Comparison of ENCODE assay signal across 8 cellular contexts in the genomic region with DNA sequence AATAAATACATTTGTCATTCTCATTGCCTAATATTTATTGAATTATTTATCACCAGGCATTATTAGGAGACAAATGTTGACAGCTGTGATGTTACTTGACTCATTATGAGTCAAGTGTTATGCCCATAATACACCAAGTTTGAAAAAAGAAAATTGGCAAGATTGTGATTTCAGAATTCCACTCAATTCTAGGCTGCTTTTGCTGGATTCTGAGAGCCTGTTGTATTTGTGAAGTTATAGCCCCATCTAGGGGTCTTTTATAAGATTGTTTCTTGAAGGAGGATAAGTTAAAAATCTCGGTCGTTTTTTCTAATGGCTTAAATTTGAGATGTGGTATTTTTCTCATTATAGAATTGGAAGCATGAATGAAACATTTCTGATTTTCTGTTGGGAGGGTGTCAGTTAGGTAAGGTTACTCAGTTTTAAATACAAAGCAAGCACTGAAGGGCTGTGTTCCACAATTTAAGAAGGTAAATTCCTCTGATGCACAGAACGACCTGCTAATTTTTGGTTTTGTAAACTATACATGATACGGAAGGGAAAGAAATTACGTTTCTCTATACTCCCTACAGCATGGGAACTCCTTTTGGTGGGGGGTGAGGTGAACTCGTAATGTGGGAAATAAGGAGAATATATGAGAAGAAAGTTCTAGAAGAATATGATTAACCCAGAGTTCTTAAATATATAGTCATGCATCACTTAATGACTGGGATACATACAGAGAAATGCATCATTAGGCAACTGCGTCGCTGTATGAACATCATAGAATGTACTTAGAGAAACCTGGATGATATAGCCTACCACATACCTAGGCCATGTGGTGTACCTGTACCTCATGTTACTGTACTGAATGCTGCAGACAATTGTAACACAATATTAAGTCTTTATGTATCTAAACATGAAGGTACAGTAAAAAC. TPM values are rescaled to one million over a fixed set of nuclear protein-coding genes. Genes with fewer than 3 reads are reported as not detected.
DNase-seq lines count a peak whose midpoint lies in the region; ATAC-seq, FAIRE-seq and TF ChIP-seq lines count a peak whose summit lies in the region.

No MANE protein-coding gene starts in this region.

- no peaks in the 10 kb centered on the region for H3K79me2 ChIP-seq in Loucy (ENCODE audit: insufficient read depth, low read length)

- H3K4me3 ChIP-seq in Loucy (ENCODE audit: low read length, poor library complexity, severe bottlenecking) (no peak overlapping the region), fibroblast of pulmonary artery (replicated peaks; ENCODE audit: low read depth, low read length) (no peak overlapping the region), pancreas (no peak overlapping the region)

- no peaks in the 10 kb centered on the region for H3K9me3 ChIP-seq in Loucy (ENCODE audit: insufficient read depth, low read depth, low read length)
- no peaks in the 10 kb centered on the region for H3K9me3 ChIP-seq in pancreas

- H2AFZ ChIP-seq in Loucy (ENCODE audit: low read length), result no peak overlapping the region

- TF ChIP-seq CTCF in Loucy (conservative IDR thresholded peaks at IDR 0.05; ENCODE audit: low read length) (peak; percentile 80), fibroblast of pulmonary artery (IDR thresholded peaks at IDR 0.05; ENCODE audit: low read length, missing control alignments) (peak; percentile 42), pancreas (IDR thresholded peaks at IDR 0.05) (peak in 3 of 4 donors; percentile 34 to 53 (median 49))

- H3K4me2 ChIP-seq in Loucy (ENCODE audit: low read depth, low read length, poor library complexity, severe bottlenecking), result no peak overlapping the region

- H3K4me1 ChIP-seq in Loucy (ENCODE audit: insufficient read depth, low read length, poor library complexity, severe bottlenecking) (no peaks in the 10 kb centered on the region), pancreas (peaks cover 0 to 6% (median 2%) of the 10 kb centered on the region in 3 donors)

- no peaks in the 10 kb centered on the region for H3K9me2 ChIP-seq in Loucy (replicated peaks; ENCODE audit: low read depth, low read length)

- H3K36me3 ChIP-seq in Loucy (ENCODE audit: insufficient read depth, low read length) (no peaks in the 10 kb centered on the region; the same call in 1 of the 2 replicates), pancreas (no peaks in the 10 kb centered on the region)

- no peaks in the 10 kb centered on the region for H4K20me1 ChIP-seq in Loucy (ENCODE audit: insufficient read depth, low read length, poor library complexity, severe bottlenecking)

- H3K27ac ChIP-seq in pancreas, result no peak overlapping the region

- intact Hi-C loops in pancreas (cut with DNase I), result loop anchor here in 2 of 3 donors (5.0 to 10.0 kb wide), 3 partner anchors 58 to 148 kb away; no protein-coding TSS in a partner anchor

- peak; percentile 97 for FAIRE-seq in pancreas (lab: Jason Lieb, UNC)

- DNase-seq in EL (peak; percentile 73), SK-N-DZ (ENCODE audit: low spot score) (peak; percentile 64), fibroblast of pulmonary artery (ENCODE audit: low read depth) (peak; percentile 82), pancreas (no peak)
- DNase-seq in activated naive CD4-positive, alpha-beta T cell treated with anti-CD3 and anti-CD28 coated beads, Interleukin-2, amount 50 U/mL, for 16 hours, result no peak

- H3F3A ChIP-seq in Loucy (ENCODE audit: low read depth), result no peaks in the 10 kb centered on the region

- 39 to 44% methylated on average over 8 of the region's 8 CpGs for WGBS in pancreas, 2 donors

- H3K27me3 ChIP-seq in Loucy (ENCODE audit: insufficient read depth, low read length, poor library complexity, severe bottlenecking) (no peaks in the 10 kb centered on the region), pancreas (no peaks in the 10 kb centered on the region)

- ATAC-seq in pancreas (peak; percentile 49 to 85 (median 77)), GM21526 (IDR thresholded peaks at IDR 0.05; ENCODE audit: low FRiP score, unreplicated experiment) (no peak), HG02885 (IDR thresholded peaks at IDR 0.05; ENCODE audit: poor library complexity, unreplicated experiment) (no peak)

- H3K9ac ChIP-seq in Loucy (ENCODE audit: low read depth, low read length, poor library complexity, severe bottlenecking), result no peak overlapping the region

RNA-seq across cellular contexts. Expression of gene STK31, which starts 2.6 kb away (rescaled TPM):
- polyA plus RNA-seq in SK-N-DZ (2014; cell fraction: cytosol; rRNA removed), result not detected in 2 replicates
- polyA plus RNA-seq in SK-N-DZ (2014; cell fraction: nucleus; rRNA removed), result 1.1 and 1.9 TPM in 2 replicates
- under 1 TPM; 0.28 to 0.81 (median 0.68) TPM for total RNA-seq in pancreas
- 1 to 10 TPM in 1 of 2 donors, under 1 TPM in 1; 0.95 to 1.2 TPM for polyA plus RNA-seq in pancreas

RNA-seq across cellular contexts. Expression of gene FAM221A, which starts 32.6 kb away (rescaled TPM):
- polyA plus RNA-seq in SK-N-DZ (2014; cell fraction: cytosol; rRNA removed), result 23.4 and 32.7 TPM in 2 replicates
- 17.8 and 21.5 TPM in 2 replicates for polyA plus RNA-seq in SK-N-DZ (2014; cell fraction: nucleus; rRNA removed)
- total RNA-seq in pancreas, result 10 to 100 TPM in 5 of 6 donors, 1 to 10 TPM in 1; 9.7 to 14.8 (median 12.2) TPM
- 10 to 100 TPM; 13.0 to 14.5 TPM for polyA plus RNA-seq in pancreas

Comparison
In these comparisons a context has a peak if more than half of its experiments do, and no peak if none do; other contexts are left out.
1. DNase-seq: peak in EL (single experiment), SK-N-DZ (single experiment) and fibroblast of pulmonary artery (single experiment); none in pancreas (0 of 6) and activated naive CD4-positive, alpha-beta T cell treated with anti-CD3 and anti-CD28 coated beads, Interleukin-2, amount 50 U/mL, for 16 hours (single experiment).
2. ATAC-seq: peak in pancreas (4 of 4); none in GM21526 (single experiment) and HG02885 (single experiment).
3. Peak in every context shown above with its lines, with median percentiles within 50 percentile points of each other: CTCF ChIP-seq.